Comparison of ENCODE assay signal across 1 cellular context in the genomic region with DNA sequence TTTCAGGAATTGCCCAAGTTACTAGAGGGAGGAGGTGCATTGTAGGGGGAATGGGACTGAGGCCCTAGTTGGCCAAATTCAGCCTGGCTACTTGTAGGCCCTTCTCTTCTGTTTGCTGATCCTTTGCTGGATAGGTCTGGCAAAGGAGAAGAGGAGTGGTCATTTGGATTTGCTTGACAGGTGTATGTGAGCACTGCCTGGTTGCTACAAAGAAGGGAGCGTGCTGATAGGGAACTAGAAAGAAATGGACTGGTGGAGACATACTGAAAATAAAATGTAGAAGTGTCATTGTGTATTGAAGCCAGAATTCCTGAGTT.
TF ChIP-seq lines count a peak whose summit lies in the region.

No MANE protein-coding gene starts in this region.

TF ChIP-seq in GM12878, 131 proteins besides CTCF, POLR2A, EP300 and RAD21:
- TF ChIP-seq SMAD5 (IDR thresholded peaks at IDR 0.05; ENCODE audit: low read depth) (no peak), RCOR1 (conservative IDR thresholded peaks at IDR 0.05; ENCODE audit: low read depth, low read length) (no peak), TCF3 (IDR thresholded peaks at IDR 0.05; ENCODE audit: borderline replicate concordance, insufficient read depth, low read depth, low read length) (no peak), STAT3 (IDR thresholded peaks at IDR 0.05; ENCODE audit: low read depth, low read length) (no peak), HCFC1 (IDR thresholded peaks at IDR 0.05; ENCODE audit: low read length) (no peak), SUPT20H (IDR thresholded peaks at IDR 0.05; ENCODE audit: borderline replicate concordance, control insufficient read depth, low read depth, low read length) (no peak), EGR1 (IDR thresholded peaks at IDR 0.05; ENCODE audit: borderline replicate concordance in 1 of 2, low read depth in 2 of 2, low read length in 2 of 2) (no peak), PML (IDR thresholded peaks at IDR 0.05; ENCODE audit: low read length) (no peak), SPI1 (IDR thresholded peaks at IDR 0.05; ENCODE audit: borderline replicate concordance, insufficient read depth, low read depth, low read length) (no peak), ZNF217 (IDR thresholded peaks at IDR 0.05) (no peak), MTA3 (IDR thresholded peaks at IDR 0.05; ENCODE audit: borderline replicate concordance, low read length) (no peak), PAX8 (IDR thresholded peaks at IDR 0.05) (no peak)
- TF ChIP-seq, protein P1, sequence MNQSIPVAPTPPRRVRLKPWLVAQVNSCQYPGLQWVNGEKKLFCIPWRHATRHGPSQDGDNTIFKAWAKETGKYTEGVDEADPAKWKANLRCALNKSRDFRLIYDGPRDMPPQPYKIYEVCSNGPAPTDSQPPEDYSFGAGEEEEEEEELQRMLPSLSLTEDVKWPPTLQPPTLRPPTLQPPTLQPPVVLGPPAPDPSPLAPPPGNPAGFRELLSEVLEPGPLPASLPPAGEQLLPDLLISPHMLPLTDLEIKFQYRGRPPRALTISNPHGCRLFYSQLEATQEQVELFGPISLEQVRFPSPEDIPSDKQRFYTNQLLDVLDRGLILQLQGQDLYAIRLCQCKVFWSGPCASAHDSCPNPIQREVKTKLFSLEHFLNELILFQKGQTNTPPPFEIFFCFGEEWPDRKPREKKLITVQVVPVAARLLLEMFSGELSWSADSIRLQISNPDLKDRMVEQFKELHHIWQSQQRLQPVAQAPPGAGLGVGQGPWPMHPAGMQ (IDR thresholded peaks at IDR 0.05; ENCODE audit: borderline replicate concordance), result no peak
- TF ChIP-seq, protein P2, sequence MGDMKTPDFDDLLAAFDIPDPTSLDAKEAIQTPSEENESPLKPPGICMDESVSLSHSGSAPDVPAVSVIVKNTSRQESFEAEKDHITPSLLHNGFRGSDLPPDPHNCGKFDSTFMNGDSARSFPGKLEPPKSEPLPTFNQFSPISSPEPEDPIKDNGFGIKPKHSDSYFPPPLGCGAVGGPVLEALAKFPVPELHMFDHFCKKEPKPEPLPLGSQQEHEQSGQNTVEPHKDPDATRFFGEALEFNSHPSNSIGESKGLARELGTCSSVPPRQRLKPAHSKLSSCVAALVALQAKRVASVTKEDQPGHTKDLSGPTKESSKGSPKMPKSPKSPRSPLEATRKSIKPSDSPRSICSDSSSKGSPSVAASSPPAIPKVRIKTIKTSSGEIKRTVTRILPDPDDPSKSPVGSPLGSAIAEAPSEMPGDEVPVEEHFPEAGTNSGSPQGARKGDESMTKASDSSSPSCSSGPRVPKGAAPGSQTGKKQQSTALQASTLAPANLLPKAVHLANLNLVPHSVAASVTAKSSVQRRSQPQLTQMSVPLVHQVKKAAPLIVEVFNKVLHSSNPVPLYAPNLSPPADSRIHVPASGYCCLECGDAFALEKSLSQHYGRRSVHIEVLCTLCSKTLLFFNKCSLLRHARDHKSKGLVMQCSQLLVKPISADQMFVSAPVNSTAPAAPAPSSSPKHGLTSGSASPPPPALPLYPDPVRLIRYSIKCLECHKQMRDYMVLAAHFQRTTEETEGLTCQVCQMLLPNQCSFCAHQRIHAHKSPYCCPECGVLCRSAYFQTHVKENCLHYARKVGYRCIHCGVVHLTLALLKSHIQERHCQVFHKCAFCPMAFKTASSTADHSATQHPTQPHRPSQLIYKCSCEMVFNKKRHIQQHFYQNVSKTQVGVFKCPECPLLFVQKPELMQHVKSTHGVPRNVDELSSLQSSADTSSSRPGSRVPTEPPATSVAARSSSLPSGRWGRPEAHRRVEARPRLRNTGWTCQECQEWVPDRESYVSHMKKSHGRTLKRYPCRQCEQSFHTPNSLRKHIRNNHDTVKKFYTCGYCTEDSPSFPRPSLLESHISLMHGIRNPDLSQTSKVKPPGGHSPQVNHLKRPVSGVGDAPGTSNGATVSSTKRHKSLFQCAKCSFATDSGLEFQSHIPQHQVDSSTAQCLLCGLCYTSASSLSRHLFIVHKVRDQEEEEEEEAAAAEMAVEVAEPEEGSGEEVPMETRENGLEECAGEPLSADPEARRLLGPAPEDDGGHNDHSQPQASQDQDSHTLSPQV (IDR thresholded peaks at IDR 0.05), result no peak
- TF ChIP-seq, protein P3, sequence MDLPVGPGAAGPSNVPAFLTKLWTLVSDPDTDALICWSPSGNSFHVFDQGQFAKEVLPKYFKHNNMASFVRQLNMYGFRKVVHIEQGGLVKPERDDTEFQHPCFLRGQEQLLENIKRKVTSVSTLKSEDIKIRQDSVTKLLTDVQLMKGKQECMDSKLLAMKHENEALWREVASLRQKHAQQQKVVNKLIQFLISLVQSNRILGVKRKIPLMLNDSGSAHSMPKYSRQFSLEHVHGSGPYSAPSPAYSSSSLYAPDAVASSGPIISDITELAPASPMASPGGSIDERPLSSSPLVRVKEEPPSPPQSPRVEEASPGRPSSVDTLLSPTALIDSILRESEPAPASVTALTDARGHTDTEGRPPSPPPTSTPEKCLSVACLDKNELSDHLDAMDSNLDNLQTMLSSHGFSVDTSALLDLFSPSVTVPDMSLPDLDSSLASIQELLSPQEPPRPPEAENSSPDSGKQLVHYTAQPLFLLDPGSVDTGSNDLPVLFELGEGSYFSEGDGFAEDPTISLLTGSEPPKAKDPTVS (IDR thresholded peaks at IDR 0.05; ENCODE audit: low read depth, low read length), result no peak
- TF ChIP-seq, protein P4, sequence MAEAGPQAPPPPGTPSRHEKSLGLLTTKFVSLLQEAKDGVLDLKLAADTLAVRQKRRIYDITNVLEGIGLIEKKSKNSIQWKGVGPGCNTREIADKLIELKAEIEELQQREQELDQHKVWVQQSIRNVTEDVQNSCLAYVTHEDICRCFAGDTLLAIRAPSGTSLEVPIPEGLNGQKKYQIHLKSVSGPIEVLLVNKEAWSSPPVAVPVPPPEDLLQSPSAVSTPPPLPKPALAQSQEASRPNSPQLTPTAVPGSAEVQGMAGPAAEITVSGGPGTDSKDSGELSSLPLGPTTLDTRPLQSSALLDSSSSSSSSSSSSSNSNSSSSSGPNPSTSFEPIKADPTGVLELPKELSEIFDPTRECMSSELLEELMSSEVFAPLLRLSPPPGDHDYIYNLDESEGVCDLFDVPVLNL (IDR thresholded peaks at IDR 0.05; ENCODE audit: low read depth, low read length), result no peak
